20 cellular contexts compared by ENCODE assay signal in the genomic region with DNA sequence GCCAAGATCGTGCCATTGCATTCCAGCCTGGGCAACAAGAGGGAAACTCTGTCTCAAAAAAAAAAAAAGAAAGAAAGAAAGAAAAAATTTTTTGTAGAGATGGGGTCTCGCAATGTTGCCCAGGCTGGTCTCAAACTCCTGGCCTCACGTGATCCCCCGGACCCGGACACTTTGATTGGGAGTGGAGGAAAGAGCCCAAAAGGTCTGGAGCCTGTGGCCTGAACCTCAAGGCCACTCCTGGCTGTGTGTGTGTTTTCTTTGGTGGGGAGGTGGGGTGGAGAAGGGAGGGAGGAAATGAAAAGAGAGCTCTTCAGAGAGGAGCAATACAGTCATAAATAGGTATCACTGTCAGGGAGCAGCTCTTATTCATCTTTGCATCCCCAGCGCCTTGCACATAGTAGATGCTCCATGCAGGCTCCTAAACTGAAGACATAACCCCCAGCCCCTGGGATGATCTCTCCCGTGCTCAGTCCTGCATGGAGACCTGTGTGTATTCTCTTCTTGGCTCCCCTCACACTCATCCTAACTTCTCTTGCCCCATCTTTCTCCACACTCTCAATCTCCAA.
A peak's percentile ranks its signal among the peaks of the same experiment; 100 is the strongest.
DNase-seq lines count a peak whose midpoint lies in the region; ATAC-seq and TF ChIP-seq lines count a peak whose summit lies in the region.
"Had no signal": no experiment of that assay in that cellular context is flagged by ENCODE, and none has a peak within 500 bp of the region (broad histone marks: within the 10 kb centered on the region; RNA-seq: fewer than 3 reads in every experiment).

No MANE protein-coding gene starts in this region.

- no peak overlapping the region for H3K4me3 ChIP-seq in mesendoderm (ENCODE audit: low read length)
- H3K4me3 ChIP-seq: BLaER1, GM23338 had no signal

- H3K79me2 ChIP-seq in mesendoderm (ENCODE audit: control insufficient read depth, insufficient read depth, low read length) = no peaks in the 10 kb centered on the region

- TF ChIP-seq CTCF in nephron (IDR thresholded peaks at IDR 0.05; ENCODE audit: unreplicated experiment in 3 of 3) = no peak

- H2BK15ac ChIP-seq in mesendoderm (replicated peaks; ENCODE audit: low read depth) = no peak overlapping the region

- H3K9me3 Mint-ChIP-seq in activated naive CD4-positive, alpha-beta T cell treated with anti-CD3 and anti-CD28 coated beads, Interleukin-2, amount 50 U/mL, for 24 hours = no peaks in the 10 kb centered on the region
- H3K9me3 Mint-ChIP-seq in activated naive CD4-positive, alpha-beta T cell treated with anti-CD3 and anti-CD28 coated beads, Interleukin-2, amount 10 ng/mL, durations not matched to agents 7 days and 5 days = no peaks in the 10 kb centered on the region
- no peaks in the 10 kb centered on the region for H3K9me3 Mint-ChIP-seq in nephron
- H3K9me3 Mint-ChIP-seq: CD4-positive, alpha-beta T cell; CD8-positive, alpha-beta memory T cell; GM23338; H9 had no signal

- H4K8ac ChIP-seq in mesendoderm (ENCODE audit: low read depth, low read length) = no peak overlapping the region

- no CpG with 5 or more reads among the region's 7 CpGs for WGBS in mesendoderm (ENCODE audit: extremely low coverage, insufficient coverage, low lambda C conversion rate)

- H3K4me1 ChIP-seq in mesendoderm (ENCODE audit: control insufficient read depth, low read depth, low read length) = peaks cover 2% of the 10 kb centered on the region

- H3K27ac ChIP-seq in mesendoderm (ENCODE audit: low read depth, low read length) = no peak overlapping the region
- H3K27ac ChIP-seq: 22Rv1, BLaER1 had no signal

- no peaks in the 10 kb centered on the region for H3K36me3 Mint-ChIP-seq in activated naive CD4-positive, alpha-beta T cell treated with anti-CD3 and anti-CD28 coated beads, Interleukin-2, amount 50 U/mL, for 24 hours
- no peaks in the 10 kb centered on the region for H3K36me3 Mint-ChIP-seq in activated naive CD4-positive, alpha-beta T cell treated with anti-CD3 and anti-CD28 coated beads, Interleukin-2, amount 10 ng/mL, durations not matched to agents 7 days and 5 days
- H3K36me3 Mint-ChIP-seq in T-helper 17 cell (ENCODE audit: low read depth) (peaks cover 3% of the 10 kb centered on the region), nephron (ENCODE audit: low read depth) (no peaks in the 10 kb centered on the region)
- H3K36me3 Mint-ChIP-seq: CD14-positive monocyte; CD8-positive, alpha-beta memory T cell had no signal

- H3K9ac ChIP-seq in mesendoderm (ENCODE audit: low read length) = no peak overlapping the region
- H3K9ac ChIP-seq: BLaER1 had no signal

- H3K27me3 ChIP-seq in mesendoderm (ENCODE audit: insufficient read depth, low read length, poor library complexity) = no peaks in the 10 kb centered on the region
- H3K27me3 ChIP-seq: BLaER1 had no signal

- no peak overlapping the region for H3K23ac ChIP-seq in mesendoderm (ENCODE audit: low read length)

- H2BK120ac ChIP-seq in mesendoderm (ENCODE audit: low read depth, low read length) = no peak overlapping the region

- CTCF ChIA-PET in activated naive CD4-positive, alpha-beta T cell treated with anti-CD3 and anti-CD28 coated beads, Interleukin-2, amount 10 ng/mL, durations not matched to agents 7 days and 5 days (lab: Charles Lee) = no interaction called here

- no peak overlapping the region for H3K4me2 ChIP-seq in mesendoderm (ENCODE audit: low read length)
- H3K4me2 ChIP-seq: BLaER1, GM23338 had no signal

- no peak for ATAC-seq in T-helper 17 cell
- ATAC-seq: GM23338, HCT116 had no signal

- H3K27me3 Mint-ChIP-seq in activated naive CD4-positive, alpha-beta T cell treated with anti-CD3 and anti-CD28 coated beads, Interleukin-2, amount 50 U/mL, for 24 hours = no peaks in the 10 kb centered on the region
- peaks cover 42% of the 10 kb centered on the region for H3K27me3 Mint-ChIP-seq in activated naive CD4-positive, alpha-beta T cell treated with anti-CD3 and anti-CD28 coated beads, Interleukin-2, amount 10 ng/mL, durations not matched to agents 7 days and 5 days
- H3K27me3 Mint-ChIP-seq in T-helper 17 cell (no peaks in the 10 kb centered on the region), nephron (ENCODE audit: low read depth) (peaks cover 12% of the 10 kb centered on the region)
- H3K27me3 Mint-ChIP-seq: B cell; CD4-positive, alpha-beta T cell had no signal

- no peaks in the 10 kb centered on the region for H3K4me1 Mint-ChIP-seq in activated naive CD4-positive, alpha-beta T cell treated with anti-CD3 and anti-CD28 coated beads, Interleukin-2, amount 50 U/mL, for 24 hours
- peaks cover 3% of the 10 kb centered on the region for H3K4me1 Mint-ChIP-seq in activated naive CD4-positive, alpha-beta T cell treated with anti-CD3 and anti-CD28 coated beads, Interleukin-2, amount 10 ng/mL, durations not matched to agents 7 days and 5 days
- H3K4me1 Mint-ChIP-seq in T-helper 17 cell = peaks cover 2% of the 10 kb centered on the region
- H3K4me1 Mint-ChIP-seq in nephron = peaks cover 61% of the 10 kb centered on the region
- H3K4me1 Mint-ChIP-seq: B cell; CD8-positive, alpha-beta memory T cell had no signal

- H3K27ac Mint-ChIP-seq in activated naive CD4-positive, alpha-beta T cell treated with anti-CD3 and anti-CD28 coated beads, Interleukin-2, amount 50 U/mL, for 24 hours = peak overlapping the region; percentile 19
- H3K27ac Mint-ChIP-seq in activated naive CD4-positive, alpha-beta T cell treated with anti-CD3 and anti-CD28 coated beads, Interleukin-2, amount 10 ng/mL, durations not matched to agents 7 days and 5 days = no peak overlapping the region
- H3K27ac Mint-ChIP-seq in T-helper 17 cell = peak overlapping the region; percentile 6
- H3K27ac Mint-ChIP-seq in nephron = peak overlapping the region; percentile 5 to 31 (median 20)
- H3K27ac Mint-ChIP-seq: B cell; CD4-positive, alpha-beta T cell; GM23338; H9 had no signal

- no peak overlapping the region for H3K4ac ChIP-seq in mesendoderm (ENCODE audit: low read depth, low read length)

- no peak overlapping the region for H3K56ac ChIP-seq in mesendoderm (ENCODE audit: low read length)

- no peak overlapping the region for H3K18ac ChIP-seq in mesendoderm (ENCODE audit: low read length)

- H4K5ac ChIP-seq in mesendoderm (ENCODE audit: low read length) = no peak overlapping the region

- no peak for DNase-seq in activated naive CD4-positive, alpha-beta T cell treated with anti-CD3 and anti-CD28 coated beads, Interleukin-2, amount 10 ng/mL, durations not matched to agents 7 days and 5 days
- DNase-seq in T-helper 17 cell (no peak), SIG-M5 treated with dmso at 0.1 percent for 504 hours (lab: John Stamatoyannopoulos, UW; ENCODE audit: unreplicated experiment) (no peak), GF-D8 (lab: John Stamatoyannopoulos, UW) (no peak), mesendoderm (no peak)
- DNase-seq: CD4-positive, alpha-beta T cell; CD8-positive, alpha-beta memory T cell; DMS 273 treated with DMSO at 0.1 percent for 48 hours; DMS79; EL; GDM1; H9 had no signal

- H3K79me1 ChIP-seq in mesendoderm (ENCODE audit: low read length) = no peaks in the 10 kb centered on the region

- H2BK5ac ChIP-seq in mesendoderm (ENCODE audit: low read length) = no peak overlapping the region

- no peak overlapping the region for H2AK5ac ChIP-seq in mesendoderm (ENCODE audit: low read length)

- no peaks in the 10 kb centered on the region for H3K9me3 ChIP-seq in T-helper 17 cell (ENCODE audit: control insufficient read depth, low read length, poor library complexity, severe bottlenecking)
- H3K9me3 ChIP-seq: BLaER1 had no signal

- H3K4me3 Mint-ChIP-seq in activated naive CD4-positive, alpha-beta T cell treated with anti-CD3 and anti-CD28 coated beads, Interleukin-2, amount 50 U/mL, for 24 hours = no peak overlapping the region
- no peak overlapping the region for H3K4me3 Mint-ChIP-seq in activated naive CD4-positive, alpha-beta T cell treated with anti-CD3 and anti-CD28 coated beads, Interleukin-2, amount 10 ng/mL, durations not matched to agents 7 days and 5 days
- H3K4me3 Mint-ChIP-seq in T-helper 17 cell (no peak overlapping the region), nephron (no peak overlapping the region)
- H3K4me3 Mint-ChIP-seq: B cell; CD14-positive monocyte; CD4-positive, alpha-beta T cell; CD8-positive, alpha-beta memory T cell; GM23338; H9 had no signal

- no peaks in the 10 kb centered on the region for H3K36me3 ChIP-seq in mesendoderm (ENCODE audit: control insufficient read depth, insufficient read depth, low read length)
- H3K36me3 ChIP-seq: BLaER1 had no signal
